Comparison of ENCODE assay signal across 14 cellular contexts in the genomic region with DNA sequence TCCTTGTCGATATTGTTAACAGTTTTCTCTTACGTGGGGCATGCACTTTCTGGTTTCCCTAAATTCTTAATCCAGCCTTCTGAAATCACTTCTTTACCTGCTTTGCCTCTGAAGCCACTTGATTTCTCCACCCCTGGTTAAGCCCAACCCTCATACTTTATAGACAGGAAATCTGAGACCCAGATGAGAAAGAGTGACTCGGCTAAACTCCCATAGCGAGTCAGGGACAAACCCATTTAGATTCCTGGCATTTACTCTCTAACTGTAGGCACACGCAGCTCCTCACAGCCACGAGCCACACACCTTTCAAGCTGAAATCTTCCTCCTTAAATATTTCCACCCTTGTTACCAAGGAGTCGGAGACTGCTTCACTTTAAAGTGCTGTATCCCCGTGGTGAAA. TPM values are rescaled to one million over a fixed set of nuclear protein-coding genes. Genes with fewer than 3 reads are reported as not detected.
A peak's percentile ranks its signal among the peaks of the same experiment; 100 is the strongest.
DNase-seq lines count a peak whose midpoint lies in the region; ATAC-seq and TF ChIP-seq lines count a peak whose summit lies in the region.
"Had no signal": no experiment of that assay in that cellular context is flagged by ENCODE, and none has a peak within 500 bp of the region (broad histone marks: within the 10 kb centered on the region; RNA-seq: fewer than 3 reads in every experiment).

No MANE protein-coding gene starts in this region.

- TF ChIP-seq CTCF in WTC11 (IDR thresholded peaks at IDR 0.05) = no peak

- H3K9me3 Mint-ChIP-seq in WTC11 = no peaks in the 10 kb centered on the region
- H3K9me3 Mint-ChIP-seq: activated naive CD4-positive, alpha-beta T cell treated with anti-CD3 and anti-CD28 coated beads, Interleukin-2, amount 50 U/mL, for 24 hours had no signal

- H3K36me3 ChIP-seq in MG63 = no peaks in the 10 kb centered on the region
- H3K36me3 ChIP-seq: thoracic aorta had no signal

- H3K4me3 ChIP-seq in MG63 = no peak overlapping the region
- H3K4me3 ChIP-seq: thoracic aorta had no signal

- H3K4me1 Mint-ChIP-seq in WTC11 = peaks cover 10% of the 10 kb centered on the region
- H3K4me1 Mint-ChIP-seq: activated naive CD4-positive, alpha-beta T cell treated with anti-CD3 and anti-CD28 coated beads, Interleukin-2, amount 50 U/mL, for 24 hours had no signal

- ATAC-seq in WTC11 (no peak), GM19467 (IDR thresholded peaks at IDR 0.05; ENCODE audit: unreplicated experiment) (no peak), GM21529 (IDR thresholded peaks at IDR 0.05; ENCODE audit: unreplicated experiment) (no peak)
- ATAC-seq: left colon had no signal

- 0 out of 2 replicates have a peak overlapping the region, but pooled peaks have one; percentile 18 for H3K27ac Mint-ChIP-seq in WTC11
- H3K27ac Mint-ChIP-seq: activated naive CD4-positive, alpha-beta T cell treated with anti-CD3 and anti-CD28 coated beads, Interleukin-2, amount 50 U/mL, for 24 hours had no signal

- no peak overlapping the region for H3K4me3 Mint-ChIP-seq in WTC11
- H3K4me3 Mint-ChIP-seq: activated naive CD4-positive, alpha-beta T cell treated with anti-CD3 and anti-CD28 coated beads, Interleukin-2, amount 50 U/mL, for 24 hours had no signal

- CTCF ChIA-PET in WTC11 (lab: Charles Lee) = interaction anchor here (1.0 kb wide), 1 partner anchor 66 kb away, joined by 4 read pairs; no protein-coding TSS in a partner anchor

- H3K36me3 Mint-ChIP-seq in WTC11 = peaks cover 4% of the 10 kb centered on the region; the same call in 1 of the 2 replicates

- POLR2A ChIA-PET in WTC11 (lab: Charles Lee) = no interaction called here

- H3K9me3 ChIP-seq in MG63 = no peaks in the 10 kb centered on the region
- H3K9me3 ChIP-seq: thoracic aorta had no signal

- no peaks in the 10 kb centered on the region for H3K27me3 Mint-ChIP-seq in WTC11 (ENCODE audit: low read depth)
- H3K27me3 Mint-ChIP-seq: activated naive CD4-positive, alpha-beta T cell treated with anti-CD3 and anti-CD28 coated beads, Interleukin-2, amount 50 U/mL, for 24 hours had no signal

- DNase-seq in ELF-1 (ENCODE audit: low read depth, low spot score) (peak; percentile 8), HK-2 (ENCODE audit: unreplicated experiment) (peak; percentile 1), WTC11 (ENCODE audit: low spot score) (no peak), left kidney (ENCODE audit: low read depth, low spot score) (peak; percentile 20), MG63 (no peak), OCI-M2 (lab: John Stamatoyannopoulos, UW; ENCODE audit: unreplicated experiment) (no peak)
- DNase-seq: activated CD4-positive, alpha-beta T cell treated with anti-CD3 and anti-CD28 coated beads for 48 hours; head of caudate nucleus; left colon; NCI-H774 had no signal

- H3K27me3 ChIP-seq in MG63 = no peaks in the 10 kb centered on the region

TF ChIP-seq in WTC11, 78 proteins besides CTCF, POLR2A, EP300 and RAD21:
- no peak for TF ChIP-seq ZNF138 (CRISPR knock-in tag; conservative IDR thresholded peaks at IDR 0.05)
- no peak for TF ChIP-seq JUN (CRISPR knock-in tag; IDR thresholded peaks at IDR 0.05)

RNA-seq across cellular contexts. Expression of a gene that starts 50.0 kb away (rescaled TPM):
- total RNA-seq in WTC11 (2021) = 25.7 to 27.1 TPM (median 25.8 TPM) in 3 replicates
- total RNA-seq in MG63 (2014; rRNA removed; shearing (Covaris generic); ENCODE audit: low replicate concordance) = 0.02 and 1.3 TPM in 2 replicates

Comparison
In these comparisons a context has a peak if more than half of its experiments do, and no peak if none do; other contexts are left out.
1. DNase-seq: peak in ELF-1 (single experiment), HK-2 (single experiment) and left kidney (single experiment); none in WTC11 (single experiment), MG63 (single experiment) and OCI-M2 (single experiment).
2. RNA of a gene that starts 50.0 kb away (total RNA-seq): 25.7 to 27.1 TPM in WTC11; 0.02 to 1.3 TPM in MG63; every median in the first group is over 10 times any median in the second.